ENCODE assay signal across 14 cellular contexts in genomic region chr9:20477940-20478620, GRCh38.
DNase-seq lines count a peak whose midpoint lies in the region; ATAC-seq lines count a peak whose summit lies in the region.
"Had no signal": no experiment of that assay in that cellular context is flagged by ENCODE, and none has a peak within 500 bp of the region (broad histone marks: within the 10 kb centered on the region; RNA-seq: fewer than 3 reads in every experiment).

No MANE protein-coding gene starts in this region.

- H3K9me3 Mint-ChIP-seq in stimulated activated naive CD8-positive, alpha-beta T cell treated with anti-CD3 and anti-CD28 coated beads, Interleukin-15, amount 100 ng/mL, for 72 hours: peaks cover 0 to 6% of the 10 kb centered on the region in 2 donors

- ATAC-seq in left ventricle myocardium superior (peak; percentile 40), left cardiac atrium (no peak), HG03342 (IDR thresholded peaks at IDR 0.05; ENCODE audit: unreplicated experiment) (no peak)
- peak; percentile 81 for ATAC-seq in stimulated activated naive CD8-positive, alpha-beta T cell treated with anti-CD3 and anti-CD28 coated beads, Interleukin-15, amount 100 ng/mL, for 72 hours

- peaks cover 60% of the 10 kb centered on the region for H3K4me1 Mint-ChIP-seq in stimulated activated naive CD8-positive, alpha-beta T cell treated with anti-CD3 and anti-CD28 coated beads, Interleukin-15, amount 100 ng/mL, for 72 hours

- H3K4me3 Mint-ChIP-seq in stimulated activated naive CD8-positive, alpha-beta T cell treated with anti-CD3 and anti-CD28 coated beads, Interleukin-15, amount 100 ng/mL, for 72 hours: no peak overlapping the region

- no peaks in the 10 kb centered on the region for H3K27me3 Mint-ChIP-seq in stimulated activated naive CD8-positive, alpha-beta T cell treated with anti-CD3 and anti-CD28 coated beads, Interleukin-15, amount 100 ng/mL, for 72 hours

- no peak overlapping the region for H3K27ac Mint-ChIP-seq in stimulated activated naive CD8-positive, alpha-beta T cell treated with anti-CD3 and anti-CD28 coated beads, Interleukin-15, amount 100 ng/mL, for 72 hours

- intact Hi-C loops in left ventricle myocardium superior (cut with micrococcal nuclease): no loop called here
- intact Hi-C loops in left cardiac atrium (cut with DNase I): loop anchor here in 1 of 2 donors (10.0 kb wide), 1 partner anchor 123 kb away; no protein-coding TSS in a partner anchor

- no peak for DNase-seq in left ventricle myocardium superior
- DNase-seq in left cardiac atrium: no peak
- DNase-seq in LHCN-M2 (ENCODE audit: low read depth): peak; percentile 52
- peak; percentile 82 for DNase-seq in epithelial cell of prostate (ENCODE audit: low read depth, low spot score)
- no peak for DNase-seq in stimulated activated naive CD8-positive, alpha-beta T cell treated with anti-CD3 and anti-CD28 coated beads, Interleukin-15, amount 100 ng/mL, for 72 hours
- no peak for DNase-seq in SIG-M5 (lab: John Stamatoyannopoulos, UW)
- DNase-seq in mucosa of gallbladder (ENCODE audit: low spot score): no peak
- DNase-seq: caudate nucleus, foreskin melanocyte, NCI-H1105 treated with DMSO at 0.1 percent for 48 hours, posterior cingulate gyrus, SW 1271 had no signal

- H3K27ac ChIP-seq in epithelial cell of prostate: peak overlapping the region; percentile 70
- H3K27ac ChIP-seq: HL-60 had no signal

Comparison
In these comparisons a context has a peak if more than half of its experiments do, and no peak if none do; other contexts are left out.
1. ATAC-seq: peak in left ventricle myocardium superior (single experiment) and stimulated activated naive CD8-positive, alpha-beta T cell treated with anti-CD3 and anti-CD28 coated beads, Interleukin-15, amount 100 ng/mL, for 72 hours (single experiment); none in left cardiac atrium (0 of 2) and HG03342 (single experiment).
2. DNase-seq: peak in LHCN-M2 (single experiment) and epithelial cell of prostate (single experiment); none in left ventricle myocardium superior (single experiment), left cardiac atrium (single experiment), stimulated activated naive CD8-positive, alpha-beta T cell treated with anti-CD3 and anti-CD28 coated beads, Interleukin-15, amount 100 ng/mL, for 72 hours (0 of 2), SIG-M5 (single experiment) and mucosa of gallbladder (single experiment).